17 cellular contexts compared by ENCODE assay signal in genomic region chr12:97968641-97969171, GRCh38.
"Had no signal": no experiment of that assay in that cellular context is flagged by ENCODE, and none has a peak within 500 bp of the region (broad histone marks: within the 10 kb centered on the region; RNA-seq: fewer than 3 reads in every experiment).

No MANE protein-coding gene starts in this region.

- H3K9me3 ChIP-seq: esophagus squamous epithelium, right atrium auricular region, thyroid gland had no signal

- H3K27ac ChIP-seq: coronary artery, esophagus squamous epithelium, right atrium auricular region, thyroid gland, VCaP had no signal

- H3K4me3 ChIP-seq: coronary artery, esophagus squamous epithelium, right atrium auricular region, thyroid gland had no signal

- H3K36me3 ChIP-seq: esophagus squamous epithelium, right atrium auricular region, thyroid gland had no signal

- DNase-seq: activated CD4-positive, alpha-beta T cell treated with anti-CD3 and anti-CD28 coated beads for 1 hour; activated CD4-positive, alpha-beta T cell treated with anti-CD3 and anti-CD28 coated beads, Interleukin-2, amount 50 U/mL, for 48 hours; activated CD8-positive, alpha-beta memory T cell treated with anti-CD3 and anti-CD28 coated beads, Interleukin-2, amount 10 ng/mL, durations not matched to agents 7 days and 5 days; activated gamma-delta T cell treated with Interleukin-2 at 50 U/mL for 16 hours; activated T-cell treated with anti-CD3 and anti-CD28 coated beads, Interleukin-2, amount 50 U/mL, for 48 hours; amniotic stem cell; effector CD4-positive, alpha-beta T cell; esophagus squamous epithelium; mesenchymal stem cell; natural killer cell; occipital lobe; stimulated activated CD4-positive, alpha-beta T cell treated with anti-CD3 and anti-CD28 coated beads, Interleukin-2, amount 100 ng/mL, for 48 hours; stimulated activated naive B cell treated with anti-CD40 and anti-IgM and Interleukin-4, amounts not matched to agents 10 μg/mL and 1 μg/mL and 100 μg/mL, for 72 hours; thyroid gland had no signal

- H3K27me3 ChIP-seq: esophagus squamous epithelium, right atrium auricular region, thyroid gland had no signal

- ATAC-seq: activated CD8-positive, alpha-beta memory T cell treated with anti-CD3 and anti-CD28 coated beads, Interleukin-2, amount 10 ng/mL, durations not matched to agents 7 days and 5 days; natural killer cell; stimulated activated naive B cell treated with anti-CD40 and anti-IgM and Interleukin-4, amounts not matched to agents 10 μg/mL and 1 μg/mL and 100 μg/mL, for 72 hours had no signal

- H3K4me1 ChIP-seq: esophagus squamous epithelium, right atrium auricular region had no signal
